ENCODE assay signal across 9 cellular contexts in the genomic region with DNA sequence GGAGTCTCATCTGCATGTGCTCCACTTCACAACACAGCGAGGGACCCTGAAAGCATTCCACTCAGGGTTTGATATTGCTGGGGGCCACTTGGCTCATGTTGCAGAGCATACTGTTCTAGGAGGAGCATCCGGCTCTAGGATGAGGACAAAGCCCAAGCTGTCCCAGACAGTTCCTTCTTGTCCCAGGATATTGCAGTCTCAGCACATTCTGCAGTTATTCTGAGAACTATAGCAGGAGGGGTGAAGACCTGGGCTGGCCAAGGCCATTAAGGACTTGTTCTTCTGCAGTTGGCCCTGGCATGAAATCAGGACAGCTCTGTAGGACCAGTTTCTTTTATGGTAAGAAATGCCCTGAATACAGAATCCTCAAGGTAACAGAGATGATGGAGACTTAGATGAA. TPM values are rescaled to one million over a fixed set of nuclear protein-coding genes. Genes with fewer than 3 reads are reported as not detected.
"Had no signal": no experiment of that assay in that cellular context is flagged by ENCODE, and none has a peak within 500 bp of the region (broad histone marks: within the 10 kb centered on the region; RNA-seq: fewer than 3 reads in every experiment).

No MANE protein-coding gene starts in this region.

- FAIRE-seq: H54, HTR-8/SVneo had no signal

- H3K4me3 ChIP-seq: GM23248 had no signal

- H2AFZ ChIP-seq: GM23248 had no signal

- H3K9ac ChIP-seq: GM23248, KMS-11 had no signal

- H3K27ac ChIP-seq: GM23248, KMS-11 had no signal

- H3K4me2 ChIP-seq: KMS-11 had no signal

- DNase-seq: GM23248, GOT3, H9, HCEC 1CT, KBM-7 had no signal

RNA-seq across cellular contexts. Expression of a gene that starts 48.9 kb away (rescaled TPM):
- total RNA-seq: GM23248, H9, HT-29 had no signal
- polyA plus RNA-seq: GM23248 had no signal
